ENCODE assay signal across 14 cellular contexts in the genomic region with DNA sequence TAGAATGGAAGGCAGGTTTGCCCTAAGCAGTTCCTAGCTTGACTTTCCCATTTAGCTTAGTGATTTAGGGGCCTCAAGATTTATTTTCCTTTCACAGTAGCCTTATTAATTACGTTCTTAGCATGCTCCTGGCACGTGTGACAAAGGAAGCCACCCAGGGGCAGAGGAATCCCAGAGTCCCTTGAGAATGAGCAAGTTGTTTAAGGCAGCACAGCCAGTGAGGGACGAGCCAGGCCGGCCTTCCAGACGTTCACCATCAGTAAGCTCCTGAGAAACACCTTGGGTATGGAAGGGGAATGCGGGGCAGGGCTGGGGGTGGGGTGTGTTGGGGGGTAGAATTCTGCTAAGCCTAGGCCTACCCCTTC.
DNase-seq lines count a peak whose midpoint lies in the region; ATAC-seq, FAIRE-seq and TF ChIP-seq lines count a peak whose summit lies in the region.
"Had no signal": no experiment of that assay in that cellular context is flagged by ENCODE, and none has a peak within 500 bp of the region (broad histone marks: within the 10 kb centered on the region; RNA-seq: fewer than 3 reads in every experiment).

No MANE protein-coding gene starts in this region.

- intact Hi-C loops in right cardiac atrium (cut with DNase I) = loop anchor here in 1 of 4 donors (10.0 kb wide), 1 partner anchor 66 kb away; no protein-coding TSS in a partner anchor
- intact Hi-C loops in pancreas (cut with DNase I) = no loop called here
- intact Hi-C loops in thyroid gland (cut with DNase I) = no loop called here

- TF ChIP-seq CTCF in VCaP (conservative IDR thresholded peaks at IDR 0.05) = no peak
- no peak for TF ChIP-seq CTCF in pancreas (IDR thresholded peaks at IDR 0.05)
- TF ChIP-seq CTCF in thyroid gland (IDR thresholded peaks at IDR 0.05) = no peak

- H3K4me1 ChIP-seq in right cardiac atrium (ENCODE audit: control insufficient read depth, insufficient read depth, low read length) = peaks cover 10% of the 10 kb centered on the region
- H3K4me1 ChIP-seq in pancreas = peaks cover 11 to 15% (median 14%) of the 10 kb centered on the region in 3 donors
- H3K4me1 ChIP-seq in thyroid gland = peaks cover 13 to 37% of the 10 kb centered on the region in 2 donors
- no peaks in the 10 kb centered on the region for H3K4me1 ChIP-seq in SJCRH30

- no peak for TF ChIP-seq POLR2A in thyroid gland (IDR thresholded peaks at IDR 0.05)

- H3K36me3 ChIP-seq in pancreas (no peaks in the 10 kb centered on the region), thyroid gland (no peaks in the 10 kb centered on the region), SJCRH30 (no peaks in the 10 kb centered on the region)

- peak in 1 of 3 donors; percentile 36 for DNase-seq in right cardiac atrium
- no peak for DNase-seq in pancreas
- no peak for DNase-seq in thyroid gland
- no peak for DNase-seq in activated CD8-positive, alpha-beta memory T cell treated with anti-CD3 and anti-CD28 coated beads, Interleukin-2, amount 50 U/mL, for 48 hours
- no peak for DNase-seq in RCC 7860 (ENCODE audit: low spot score)
- DNase-seq in SJCRH30 = no peak
- DNase-seq: activated CD8-positive, alpha-beta T cell treated with anti-CD3 and anti-CD28 coated beads, Interleukin-2, amount 10 ng/mL, durations not matched to agents 7 days and 5 days; dermis blood vessel endothelial cell; MM.1S; NCI-H774; stimulated activated CD8-positive, alpha-beta memory T cell treated with anti-CD3 and anti-CD28 coated beads, Interleukin-4, amount 100 ng/mL, for 48 hours had no signal

- H3K4me3 ChIP-seq in right cardiac atrium (ENCODE audit: low read length) (no peak overlapping the region), pancreas (no peak overlapping the region), thyroid gland (replicated peaks in 1 of 3) (no peak overlapping the region), SJCRH30 (no peak overlapping the region)

- no peak for ATAC-seq in right cardiac atrium
- no peak for ATAC-seq in pancreas
- no peak for ATAC-seq in activated CD4-positive, CD25-positive, alpha-beta regulatory T cell treated with anti-CD3 and anti-CD28 coated beads, Interleukin-2, amount 50 U/mL, for 24 hours
- ATAC-seq: activated CD8-positive, alpha-beta T cell treated with anti-CD3 and anti-CD28 coated beads, Interleukin-2, amount 10 ng/mL, durations not matched to agents 7 days and 5 days had no signal

- peak overlapping the region; percentile 97 for H3K27ac ChIP-seq in VCaP
- H3K27ac ChIP-seq in right cardiac atrium (ENCODE audit: low read length) = peak overlapping the region; percentile 85
- H3K27ac ChIP-seq in pancreas = peak overlapping the region; percentile 42 to 84 (median 67)
- H3K27ac ChIP-seq in thyroid gland = peak overlapping the region; percentile 77 to 84 (median 80)
- H3K27ac ChIP-seq in SJCRH30 = no peak overlapping the region

- H3K9me3 ChIP-seq in right cardiac atrium (ENCODE audit: control insufficient read depth, low read length) (no peaks in the 10 kb centered on the region), pancreas (no peaks in the 10 kb centered on the region), thyroid gland (no peaks in the 10 kb centered on the region), SJCRH30 (replicated peaks) (no peaks in the 10 kb centered on the region)

- no peaks in the 10 kb centered on the region for H3K27me3 ChIP-seq in right cardiac atrium (ENCODE audit: control insufficient read depth, insufficient read depth)
- H3K27me3 ChIP-seq in pancreas = no peaks in the 10 kb centered on the region
- H3K27me3 ChIP-seq in thyroid gland = no peaks in the 10 kb centered on the region
- peaks cover 6% of the 10 kb centered on the region; the same call in 1 of the 2 replicates for H3K27me3 ChIP-seq in SJCRH30

- no peak for FAIRE-seq in pancreas (lab: Jason Lieb, UNC)
- FAIRE-seq in RCC 7860 (lab: Jason Lieb, UNC) = no peak
- FAIRE-seq: H1 had no signal

- 54% methylated on average over 6 of the region's 6 CpGs for WGBS in right cardiac atrium
- 34 to 44% methylated on average over 6 of the region's 6 CpGs for WGBS in pancreas, 2 donors
- WGBS in thyroid gland, 2 donors = 48 to 69% methylated on average over 6 of the region's 6 CpGs
